In the genomic region with DNA sequence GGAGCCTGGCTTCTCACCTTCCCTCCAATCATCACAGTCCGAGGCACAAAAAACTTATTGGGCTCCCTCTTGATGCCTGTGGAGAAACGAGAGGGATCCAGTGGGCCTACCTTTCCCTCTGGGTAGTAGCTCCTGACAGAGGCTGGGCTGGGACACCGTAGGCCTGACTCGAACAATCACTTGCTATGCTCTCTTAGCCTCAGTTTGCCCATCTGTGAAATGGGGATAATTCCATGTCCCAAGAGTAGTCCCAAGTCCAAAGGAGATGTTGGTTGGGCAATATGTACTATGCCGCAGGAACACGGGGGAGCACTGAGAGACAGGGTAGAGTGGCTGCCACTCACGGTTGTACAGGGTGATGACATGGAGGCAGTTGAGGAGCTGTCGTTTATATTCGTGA, we compare ENCODE assay signal across 19 cellular contexts. TPM values are rescaled to one million over a fixed set of nuclear protein-coding genes. Genes with fewer than 3 reads are reported as not detected.
A peak's percentile ranks its signal among the peaks of the same experiment; 100 is the strongest.
DNase-seq lines count a peak whose midpoint lies in the region; ATAC-seq and TF ChIP-seq lines count a peak whose summit lies in the region.
"Had no signal": no experiment of that assay in that cellular context is flagged by ENCODE, and none has a peak within 500 bp of the region (broad histone marks: within the 10 kb centered on the region; RNA-seq: fewer than 3 reads in every experiment).

No MANE protein-coding gene starts in this region.

- no peaks in the 10 kb centered on the region for H3K27me3 ChIP-seq in CD8-positive, alpha-beta T cell (ENCODE audit: insufficient read depth, low read length)
- H3K27me3 ChIP-seq in esophagus muscularis mucosa (no peaks in the 10 kb centered on the region), psoas muscle (ENCODE audit: insufficient read depth in 3 of 3, low read length in 2 of 3) (no peaks in the 10 kb centered on the region)

- ATAC-seq in CD8-positive, alpha-beta T cell: no peak
- no peak for ATAC-seq in psoas muscle
- no peak for ATAC-seq in HG03045 (IDR thresholded peaks at IDR 0.05; ENCODE audit: unreplicated experiment)
- ATAC-seq: GM12878, PC-3 had no signal

- TF ChIP-seq CTCF in CD8-positive, alpha-beta T cell (IDR thresholded peaks at IDR 0.05): no peak
- TF ChIP-seq CTCF in esophagus muscularis mucosa (IDR thresholded peaks at IDR 0.05) (no peak), psoas muscle (IDR thresholded peaks at IDR 0.05) (no peak)

- H3K4me3 Mint-ChIP-seq in CD8-positive, alpha-beta T cell: no peak overlapping the region

- H3K4me3 ChIP-seq in CD8-positive, alpha-beta T cell (ENCODE audit: low read depth, low read length): no peak overlapping the region
- H3K4me3 ChIP-seq in esophagus muscularis mucosa (no peak overlapping the region), psoas muscle (no peak overlapping the region)
- H3K4me3 ChIP-seq: GM12878 had no signal

- no peak for TF ChIP-seq POLR2A in esophagus muscularis mucosa (IDR thresholded peaks at IDR 0.05; ENCODE audit: low read depth)

- H3K27ac Mint-ChIP-seq in CD8-positive, alpha-beta T cell: peak overlapping the region; percentile 60

- no peak overlapping the region for H3K27ac ChIP-seq in CD8-positive, alpha-beta T cell (ENCODE audit: low read depth, low read length)
- H3K27ac ChIP-seq in esophagus muscularis mucosa (replicated peaks in 1 of 4): peak overlapping the region in 3 of 4 donors; percentile 23 to 55 (median 50)
- no peak overlapping the region for H3K27ac ChIP-seq in psoas muscle
- H3K27ac ChIP-seq: KMS-11, RWPE1 had no signal

- H3K9me3 Mint-ChIP-seq in CD8-positive, alpha-beta T cell: no peaks in the 10 kb centered on the region

- intact Hi-C loops in CD8-positive, alpha-beta T cell (cut with DNase I, micrococcal nuclease): no loop called here
- intact Hi-C loops in esophagus muscularis mucosa (cut with DNase I): no loop called here
- intact Hi-C loops in psoas muscle (cut with DNase I): no loop called here

- H3K27me3 Mint-ChIP-seq in CD8-positive, alpha-beta T cell (ENCODE audit: low read depth): no peaks in the 10 kb centered on the region

- H3K4me1 ChIP-seq in CD8-positive, alpha-beta T cell (ENCODE audit: insufficient read depth, low read length): peaks cover 36% of the 10 kb centered on the region
- H3K4me1 ChIP-seq in esophagus muscularis mucosa (peaks cover 0 to 16% (median 9%) of the 10 kb centered on the region in 4 donors), psoas muscle (peaks cover 37% of the 10 kb centered on the region)

- POLR2A ChIA-PET in CD8-positive, alpha-beta T cell (lab: Charles Lee): interaction anchor here (1.1 to 12.7 kb wide), 2 partner anchors 11 to 21 kb away, joined by 7 to 342 read pairs; a partner anchor contains a TSS

- H3K36me3 ChIP-seq in CD8-positive, alpha-beta T cell (ENCODE audit: insufficient read depth, low read length): peaks cover 8% of the 10 kb centered on the region
- peaks cover 11 to 48% (median 45%) of the 10 kb centered on the region in 4 donors for H3K36me3 ChIP-seq in esophagus muscularis mucosa
- peaks cover 0 to 97% of the 10 kb centered on the region in 2 donors for H3K36me3 ChIP-seq in psoas muscle (ENCODE audit: insufficient read depth in 1 of 2, low read depth in 1 of 2)

- WGBS in esophagus muscularis mucosa: 92% methylated on average over 6 of the region's 9 CpGs
- 81 to 92% (median 91%) methylated on average over 9 of the region's 9 CpGs for WGBS in psoas muscle, 3 donors

- CTCF ChIA-PET in CD8-positive, alpha-beta T cell (lab: Charles Lee): interaction anchor here (1.4 to 25.1 kb wide), 4 partner anchors 9 to 143 kb away, joined by 3 to 474 read pairs (median 20); a partner anchor contains a TSS

- TF ChIP-seq EP300 in esophagus muscularis mucosa (IDR thresholded peaks at IDR 0.05): no peak

- peaks cover 28% of the 10 kb centered on the region for H3K4me1 Mint-ChIP-seq in CD8-positive, alpha-beta T cell (ENCODE audit: low read depth)

- peaks cover 37% of the 10 kb centered on the region for H3K36me3 Mint-ChIP-seq in CD8-positive, alpha-beta T cell

- DNase-seq in CD8-positive, alpha-beta T cell: no peak
- DNase-seq in esophagus muscularis mucosa (ENCODE audit: extremely low spot score) (no peak), psoas muscle (peak; percentile 4 to 29), NCI-H2029 treated with DMSO at 0.1 percent for 48 hours (lab: John Stamatoyannopoulos, UW) (no peak), GF-D8 (lab: John Stamatoyannopoulos, UW) (no peak)
- DNase-seq: AML-193, DND-41, GOT3, NCI-H1048, NCI-H1436 treated with DMSO at 0.1 percent for 48 hours, NCI-H2081, NCI-H510A, NCI-H82, PC-3 had no signal

- H3K9me3 ChIP-seq in CD8-positive, alpha-beta T cell (ENCODE audit: low read length): no peaks in the 10 kb centered on the region
- H3K9me3 ChIP-seq in esophagus muscularis mucosa (no peaks in the 10 kb centered on the region), psoas muscle (no peaks in the 10 kb centered on the region)

RNA-seq across cellular contexts. Expression of a gene that starts 7.6 kb away (rescaled TPM):
- total RNA-seq in CD8-positive, alpha-beta T cell: 100 to 1,000 TPM; 468 to 472 TPM
- 10 to 100 TPM; 32.8 to 72.8 (median 34.9) TPM for total RNA-seq in esophagus muscularis mucosa
- 1 to 10 TPM; 2.6 to 8.6 (median 6.0) TPM for total RNA-seq in psoas muscle
- 10 to 100 TPM in 1 of 3 donors, 1 to 10 TPM in 2; 6.5 to 14.7 (median 9.1) TPM for polyA plus RNA-seq in psoas muscle
- total RNA-seq: PC-3 had no signal

RNA-seq across cellular contexts. Expression of a gene that starts 8.2 kb away (rescaled TPM):
- total RNA-seq in CD8-positive, alpha-beta T cell: 1 to 10 TPM; 4.7 to 5.5 TPM
- total RNA-seq in esophagus muscularis mucosa (10 to 100 TPM; 18.4 to 57.2 (median 26.3) TPM), psoas muscle (1,000 to 10,000 TPM; 1,536 to 2,203 (median 1,794) TPM)
- polyA plus RNA-seq in psoas muscle: 1,000 to 10,000 TPM in 2 of 3 donors, 100 to 1,000 TPM in 1; 511 to 1,840 (median 1,729) TPM

RNA-seq across cellular contexts. Expression of a gene that starts 26.8 kb away (rescaled TPM):
- 1,000 to 10,000 TPM; 1,574 to 1,625 TPM for total RNA-seq in CD8-positive, alpha-beta T cell
- total RNA-seq in esophagus muscularis mucosa: 100 to 1,000 TPM; 199 to 285 (median 234) TPM
- 100 to 1,000 TPM; 150 to 210 (median 184) TPM for total RNA-seq in psoas muscle
- polyA plus RNA-seq in psoas muscle: 10 to 100 TPM; 56.2 to 89.6 (median 65.4) TPM

RNA-seq across cellular contexts. Expression of a gene that starts 28.6 kb away (rescaled TPM):
- under 1 TPM; 0.17 to 0.43 TPM for total RNA-seq in CD8-positive, alpha-beta T cell
- total RNA-seq in esophagus muscularis mucosa: 10 to 100 TPM in 1 of 4 donors, 1 to 10 TPM in 3; 2.1 to 12.9 (median 4.3) TPM
- total RNA-seq in psoas muscle: 1 to 10 TPM; 1.4 to 5.2 (median 3.5) TPM
- 1 to 10 TPM in 1 of 3 donors, under 1 TPM in 2; 0.44 to 1.9 (median 0.60) TPM for polyA plus RNA-seq in psoas muscle
- total RNA-seq: M059J, PC-3 had no signal

RNA-seq across cellular contexts. Expression of a gene that starts 51.4 kb away (rescaled TPM):
- total RNA-seq in CD8-positive, alpha-beta T cell: 10 to 100 TPM; 56.2 to 60.1 TPM
- total RNA-seq in esophagus muscularis mucosa: 10 to 100 TPM; 11.1 to 25.0 (median 17.1) TPM
- total RNA-seq in psoas muscle: 1 to 10 TPM; 3.0 to 6.7 (median 4.0) TPM
- 1 to 10 TPM; 4.5 to 6.1 (median 5.6) TPM for polyA plus RNA-seq in psoas muscle

Comparison
In these comparisons a context has a peak if more than half of its experiments do, and no peak if none do; other contexts are left out.
1. DNase-seq: peak in psoas muscle (2 of 2); none in CD8-positive, alpha-beta T cell (0 of 7), esophagus muscularis mucosa (single experiment), NCI-H2029 treated with DMSO at 0.1 percent for 48 hours (single experiment) and GF-D8 (single experiment).
2. H3K27ac ChIP-seq: peak in esophagus muscularis mucosa (3 of 4); none in CD8-positive, alpha-beta T cell (single experiment) and psoas muscle (single experiment).
3. RNA of a gene that starts 7.6 kb away (total RNA-seq): 468 to 472 TPM in CD8-positive, alpha-beta T cell; 32.8 to 72.8 TPM in esophagus muscularis mucosa and 2.6 to 8.6 TPM in psoas muscle; every median in the first group is over 4 times any median in the second.
4. RNA of a gene that starts 8.2 kb away (total RNA-seq): 1,536 to 2,203 TPM in psoas muscle; 18.4 to 57.2 TPM in esophagus muscularis mucosa and 4.7 to 5.5 TPM in CD8-positive, alpha-beta T cell; every median in the first group is over 10 times any median in the second.
5. RNA of a gene that starts 26.8 kb away (total RNA-seq): 1,574 to 1,625 TPM in CD8-positive, alpha-beta T cell; 199 to 285 TPM in esophagus muscularis mucosa and 150 to 210 TPM in psoas muscle; every median in the first group is over 4 times any median in the second.